ENCODE assay signal across 24 cellular contexts in genomic region chr2:27729198-27729597, GRCh38. TPM values are rescaled to one million over a fixed set of nuclear protein-coding genes. Genes with fewer than 3 reads are reported as not detected.
DNase-seq lines count a peak whose midpoint lies in the region; ATAC-seq, FAIRE-seq and TF ChIP-seq lines count a peak whose summit lies in the region.
"Had no signal": no experiment of that assay in that cellular context is flagged by ENCODE, and none has a peak within 500 bp of the region (broad histone marks: within the 10 kb centered on the region; RNA-seq: fewer than 3 reads in every experiment).

No MANE protein-coding gene starts in this region.

- H3K9me3 ChIP-seq in HepG2 (ENCODE audit: low read length) (no peaks in the 10 kb centered on the region), stomach (no peaks in the 10 kb centered on the region), tibial artery (no peaks in the 10 kb centered on the region)

- TF ChIP-seq EP300 in HepG2 (IDR thresholded peaks at IDR 0.05; ENCODE audit: low read depth in 2 of 2, low read length in 2 of 2) = no peak
- no peak for TF ChIP-seq EP300 in HepG2 (CRISPR knock-in tag; IDR thresholded peaks at IDR 0.05; ENCODE audit: borderline replicate concordance)
- no peak for TF ChIP-seq EP300 in stomach (IDR thresholded peaks at IDR 0.05)

- H3K9ac ChIP-seq in HepG2 (ENCODE audit: insufficient read depth, low read depth, low read length) = peak overlapping the region; percentile 42

- H3K36me3 Mint-ChIP-seq in activated T-cell treated with anti-CD3 and anti-CD28 coated beads, Interleukin-2, amount 50 U/mL, for 24 hours (ENCODE audit: low read depth) = no peaks in the 10 kb centered on the region
- no peaks in the 10 kb centered on the region for H3K36me3 Mint-ChIP-seq in activated T-cell treated with anti-CD3 and anti-CD28 coated beads, Interleukin-2, amount 50 U/mL, for 4 hours (ENCODE audit: insufficient read depth)
- H3K36me3 Mint-ChIP-seq: activated naive CD8-positive, alpha-beta T cell treated with anti-CD3 and anti-CD28 coated beads for 36 hours; CD14-positive monocyte had no signal

- no peak overlapping the region for H3K27ac ChIP-seq in HepG2 (ENCODE audit: extremely low read length, insufficient read depth, low read length)
- peak overlapping the region in 4 of 5 donors; percentile 26 to 81 (median 66) for H3K27ac ChIP-seq in stomach
- H3K27ac ChIP-seq in tibial artery = no peak overlapping the region
- H3K27ac ChIP-seq: brain microvascular endothelial cell had no signal

- CTCF ChIA-PET in HepG2 (lab: Yijun Ruan, JAX; ENCODE audit: low intra/inter-chr PET ratio, low total read pairs) = no interaction called here

- FAIRE-seq in HepG2 (lab: Jason Lieb, UNC) = no peak
- FAIRE-seq: endothelial cell of umbilical vein, GM12891 had no signal

- no peak overlapping the region for H3K27ac Mint-ChIP-seq in activated T-cell treated with anti-CD3 and anti-CD28 coated beads, Interleukin-2, amount 50 U/mL, for 24 hours
- H3K27ac Mint-ChIP-seq: activated B cell treated with CpG ODN at 0.5 μM for 24 hours; activated CD8-positive, alpha-beta T cell treated with anti-CD3 and anti-CD28 coated beads, Interleukin-2, amount 10 ng/mL, durations not matched to agents 7 days and 5 days; activated naive CD8-positive, alpha-beta T cell treated with anti-CD3 and anti-CD28 coated beads for 36 hours; T-helper 2 cell treated with Interferon-gamma antibody and Interleukin-4, amounts not matched to agents 5 μg/mL and 100 μg/mL, for 36 hours had no signal

- DNase-seq in activated T-cell treated with anti-CD3 and anti-CD28 coated beads, Interleukin-2, amount 50 U/mL, for 24 hours = peak; percentile 2
- DNase-seq in activated T-cell treated with anti-CD3 and anti-CD28 coated beads, Interleukin-2, amount 50 U/mL, for 4 hours = no peak
- DNase-seq in astrocyte of the cerebellum (ENCODE audit: low read depth) (peak; percentile 15), HepG2 (ENCODE audit: low spot score) (no peak), stomach (no peak), NCI-H2081 (lab: John Stamatoyannopoulos, UW) (no peak), tibial artery (no peak)
- DNase-seq: activated B cell treated with CpG ODN at 0.5 μM for 24 hours; activated CD8-positive, alpha-beta T cell treated with anti-CD3 and anti-CD28 coated beads, Interleukin-2, amount 10 ng/mL, durations not matched to agents 7 days and 5 days; activated naive CD8-positive, alpha-beta T cell treated with anti-CD3 and anti-CD28 coated beads for 36 hours; brain microvascular endothelial cell; cortex of kidney; DMS53; NCI-H1694; NCI-H226; occipital lobe; stimulated activated CD4-positive, alpha-beta T cell treated with anti-CD3 and anti-CD28 coated beads, Interleukin-1b, Interleukin-23, amount 100 ng/mL, for 48 hours; stimulated activated naive CD8-positive, alpha-beta T cell treated with anti-CD3 and anti-CD28 coated beads, Interleukin-15, Interleukin-2, amounts not matched to agents 100 U/mL and 50 U/mL, for 24 hours had no signal

- no peak for TF ChIP-seq RAD21 in HepG2 (CRISPR knock-in tag; IDR thresholded peaks at IDR 0.05)

- no peaks in the 10 kb centered on the region for H3K79me2 ChIP-seq in HepG2 (ENCODE audit: insufficient read depth, low read length)

- H3K27me3 Mint-ChIP-seq in activated T-cell treated with anti-CD3 and anti-CD28 coated beads, Interleukin-2, amount 50 U/mL, for 24 hours = no peaks in the 10 kb centered on the region
- H3K27me3 Mint-ChIP-seq in activated T-cell treated with anti-CD3 and anti-CD28 coated beads, Interleukin-2, amount 50 U/mL, for 4 hours (ENCODE audit: low read depth) = no peaks in the 10 kb centered on the region
- H3K27me3 Mint-ChIP-seq: activated B cell treated with CpG ODN at 0.5 μM for 24 hours; activated naive CD8-positive, alpha-beta T cell treated with anti-CD3 and anti-CD28 coated beads for 36 hours had no signal

- TF ChIP-seq POLR2A in HepG2 (IDR thresholded peaks at IDR 0.05; ENCODE audit: insufficient read depth in 1 of 2, low read depth in 2 of 2, low read length in 2 of 2) = no peak
- TF ChIP-seq POLR2A in stomach (IDR thresholded peaks at IDR 0.05) = no peak

- H3K36me3 ChIP-seq in HepG2 (replicated peaks in 1 of 2; ENCODE audit: control insufficient read depth in 1 of 2, insufficient read depth in 2 of 2, low read length in 2 of 2) (no peaks in the 10 kb centered on the region), stomach (no peaks in the 10 kb centered on the region), tibial artery (no peaks in the 10 kb centered on the region)
- H3K36me3 ChIP-seq: brain microvascular endothelial cell had no signal

- no peak overlapping the region for H3K4me3 ChIP-seq in astrocyte of the cerebellum (ENCODE audit: low read depth, low read length)
- H3K4me3 ChIP-seq in HepG2 (replicated peaks in 1 of 3; ENCODE audit: insufficient read depth in 1 of 3, low read depth in 2 of 3, low read length in 3 of 3) = peak overlapping the region; percentile 17 to 29 (median 19); a peak in 4 of 6 replicates
- H3K4me3 ChIP-seq in stomach = no peak overlapping the region
- no peak overlapping the region for H3K4me3 ChIP-seq in tibial artery

- in situ Hi-C loops in astrocyte of the cerebellum (cut with HindIII; ENCODE audit: low sequenced_read_pairs) (no loop called here), HepG2 (cut with HindIII; ENCODE audit: extremely low pct_ligation_motif_present, low pct_unique_long_range_greater_than_20kb) (no loop called here)

- H3K27me3 ChIP-seq in HepG2 (ENCODE audit: control insufficient read depth in 1 of 2, insufficient read depth in 2 of 2, low read length in 2 of 2) (no peaks in the 10 kb centered on the region), stomach (no peaks in the 10 kb centered on the region), tibial artery (no peaks in the 10 kb centered on the region)
- H3K27me3 ChIP-seq: brain microvascular endothelial cell had no signal

- 18% methylated on average over 4 of the region's 4 CpGs for WGBS in HepG2 (ENCODE audit: low lambda C conversion rate)
- WGBS in stomach, 5 donors = 46 to 65% (median 51%) methylated on average over 4 of the region's 4 CpGs

- H3K4me1 Mint-ChIP-seq in activated T-cell treated with anti-CD3 and anti-CD28 coated beads, Interleukin-2, amount 50 U/mL, for 24 hours (ENCODE audit: low read depth) = peaks cover 7% of the 10 kb centered on the region
- H3K4me1 Mint-ChIP-seq in activated T-cell treated with anti-CD3 and anti-CD28 coated beads, Interleukin-2, amount 50 U/mL, for 4 hours (ENCODE audit: low read depth) = peaks cover 3% of the 10 kb centered on the region

- peak overlapping the region; percentile 66 for H3K4me2 ChIP-seq in HepG2 (ENCODE audit: low read depth, low read length)

- no peaks in the 10 kb centered on the region for H4K20me1 ChIP-seq in HepG2 (ENCODE audit: insufficient read depth, low read length)

- H3K4me1 ChIP-seq in HepG2 (ENCODE audit: insufficient read depth, low read length) (peaks cover 53% of the 10 kb centered on the region), stomach (peaks cover 0 to 29% (median 12%) of the 10 kb centered on the region in 4 donors), tibial artery (peaks cover 0 to 47% (median 17%) of the 10 kb centered on the region in 4 donors)

- BruUV-seq in HepG2 (replicated peaks; lab: Mats Ljungman, UMichigan) = no TSS peak

- TF ChIP-seq CTCF in astrocyte of the cerebellum (IDR thresholded peaks at IDR 0.05; ENCODE audit: low read depth, low read length, missing control alignments) (no peak), HepG2 (CRISPR knock-in tag; IDR thresholded peaks at IDR 0.05) (no peak), stomach (IDR thresholded peaks at IDR 0.05) (no peak), tibial artery (IDR thresholded peaks at IDR 0.05) (no peak)

- intact Hi-C loops in HepG2 (cut with micrococcal nuclease; ENCODE audit: unreplicated experiment) (loop anchor here (10.0 kb wide), 1 partner anchor 166 kb away; the partner anchor contains the start of genes BABAM2 and RBKS), stomach (cut with DNase I; ENCODE audit: low total_unique reads) (no loop called here), tibial artery (cut with DNase I; ENCODE audit: low total_unique reads) (loop anchor here (10.0 kb wide), 1 partner anchor 66 kb away; no protein-coding TSS in a partner anchor)

- H3K4me3 Mint-ChIP-seq in activated T-cell treated with anti-CD3 and anti-CD28 coated beads, Interleukin-2, amount 50 U/mL, for 24 hours = no peak overlapping the region
- H3K4me3 Mint-ChIP-seq in activated T-cell treated with anti-CD3 and anti-CD28 coated beads, Interleukin-2, amount 50 U/mL, for 4 hours = no peak overlapping the region
- H3K4me3 Mint-ChIP-seq: activated B cell treated with CpG ODN at 0.5 μM for 24 hours; activated CD8-positive, alpha-beta T cell treated with anti-CD3 and anti-CD28 coated beads, Interleukin-2, amount 10 ng/mL, durations not matched to agents 7 days and 5 days; activated naive CD8-positive, alpha-beta T cell treated with anti-CD3 and anti-CD28 coated beads for 36 hours; CD14-positive monocyte; T-helper 2 cell treated with Interferon-gamma antibody and Interleukin-4, amounts not matched to agents 5 μg/mL and 100 μg/mL, for 36 hours had no signal

- no peak for ATAC-seq in activated T-cell treated with anti-CD3 and anti-CD28 coated beads, Interleukin-2, amount 50 U/mL, for 4 hours
- ATAC-seq in HepG2 (peak; percentile 59), GM21390 (IDR thresholded peaks at IDR 0.05; ENCODE audit: unreplicated experiment) (no peak)
- ATAC-seq: activated CD8-positive, alpha-beta T cell treated with anti-CD3 and anti-CD28 coated beads, Interleukin-2, amount 10 ng/mL, durations not matched to agents 7 days and 5 days; sciatic nerve; stimulated activated naive CD8-positive, alpha-beta T cell treated with anti-CD3 and anti-CD28 coated beads, Interleukin-15, Interleukin-2, amounts not matched to agents 100 U/mL and 50 U/mL, for 24 hours had no signal

- POLR2A ChIA-PET in HepG2 (lab: Yijun Ruan, JAX) = interaction anchor here (1.2 to 9.9 kb wide), 7 partner anchors 8 to 667 kb away, joined by 3 to 248 read pairs (median 5); partner anchors contain the start of genes BABAM2 and RBKS

- no peaks in the 10 kb centered on the region for H3K9me3 Mint-ChIP-seq in activated T-cell treated with anti-CD3 and anti-CD28 coated beads, Interleukin-2, amount 50 U/mL, for 24 hours
- no peaks in the 10 kb centered on the region for H3K9me3 Mint-ChIP-seq in activated T-cell treated with anti-CD3 and anti-CD28 coated beads, Interleukin-2, amount 50 U/mL, for 4 hours
- H3K9me3 Mint-ChIP-seq: activated B cell treated with CpG ODN at 0.5 μM for 24 hours had no signal

- peak overlapping the region; percentile 62 for H2AFZ ChIP-seq in HepG2 (ENCODE audit: low read length)

RNA-seq across cellular contexts. Expression of gene MRPL33, which starts 42.3 kb away (rescaled TPM):
- total RNA-seq in activated T-cell treated with anti-CD3 and anti-CD28 coated beads, Interleukin-2, amount 50 U/mL, for 4 hours = 10 to 100 TPM; 67.9 to 84.5 (median 68.4) TPM
- 218 and 227 TPM in 2 replicates for total RNA-seq in HepG2 (2016; rRNA removed; fragmentation: Illumina TruSeq; extraction: Trizol)
- 206 and 269 TPM in 2 replicates for total RNA-seq in HepG2 (2016; cell fraction: cytosol; rRNA removed; fragmentation: Illumina TruSeq; extraction: Trizol; ENCODE audit: low read depth)
- total RNA-seq in HepG2 (2016; cell fraction: insoluble cytoplasmic fraction; rRNA removed; fragmentation: Illumina TruSeq; extraction: Trizol) = 231 and 234 TPM in 2 replicates
- total RNA-seq in HepG2 (2016; cell fraction: membrane; rRNA removed; fragmentation: Illumina TruSeq; extraction: Trizol) = 210 and 239 TPM in 2 replicates
- total RNA-seq in HepG2 (2016; cell fraction: nucleus; rRNA removed; fragmentation: Illumina TruSeq; extraction: Trizol) = 93.8 and 105 TPM in 2 replicates
- 54.9 and 69.7 TPM in 2 replicates for polyA plus RNA-seq in HepG2 (2011; rRNA removed)
- 29.2 and 44.3 TPM in 2 replicates for polyA plus RNA-seq in HepG2 (2011; cell fraction: cytosol; rRNA removed)
- 19.7 and 29.3 TPM in 2 replicates for polyA plus RNA-seq in HepG2 (2011; cell fraction: nucleus; rRNA removed)
- polyA plus RNA-seq in HepG2 (2012) = 135 and 250 TPM in 2 replicates
- 238 and 374 TPM in 2 replicates for polyA plus RNA-seq in HepG2 (2016; cell fraction: cytosol; fragmentation: Illumina TruSeq; extraction: Trizol; ENCODE audit: low read depth)
- 240 and 279 TPM in 2 replicates for polyA plus RNA-seq in HepG2 (2016; cell fraction: insoluble cytoplasmic fraction; fragmentation: Illumina TruSeq; extraction: Trizol; ENCODE audit: low read depth)
- 207 and 271 TPM in 2 replicates for polyA plus RNA-seq in HepG2 (2016; cell fraction: membrane; fragmentation: Illumina TruSeq; extraction: Trizol; ENCODE audit: low read depth)
- 189 and 213 TPM in 2 replicates for polyA plus RNA-seq in HepG2 (2016; cell fraction: nucleus; fragmentation: Illumina TruSeq; extraction: Trizol; ENCODE audit: insufficient read depth, low read depth)
- polyA minus RNA-seq in HepG2 (2011; rRNA and poly(A)+ RNA removed; ENCODE audit: low replicate concordance) = 1.6 and 6.6 TPM in 2 replicates
- polyA minus RNA-seq in HepG2 (2011; cell fraction: cytosol; rRNA and poly(A)+ RNA removed) = 17.9 and 19.8 TPM in 2 replicates
- polyA minus RNA-seq in HepG2 (2011; cell fraction: nucleus; rRNA and poly(A)+ RNA removed) = 35.8 and 39.4 TPM in 2 replicates
- 100 to 1,000 TPM in 2 of 5 donors, 10 to 100 TPM in 2, 1 to 10 TPM in 1; 8.2 to 226 (median 25.5) TPM for total RNA-seq in stomach
- 100 to 1,000 TPM; 149 to 268 (median 193) TPM for polyA plus RNA-seq in stomach

Comparison
In these comparisons a context has a peak if more than half of its experiments do, and no peak if none do; other contexts are left out.
1. DNase-seq: peak in activated T-cell treated with anti-CD3 and anti-CD28 coated beads, Interleukin-2, amount 50 U/mL, for 24 hours (single experiment) and astrocyte of the cerebellum (single experiment); none in activated T-cell treated with anti-CD3 and anti-CD28 coated beads, Interleukin-2, amount 50 U/mL, for 4 hours (single experiment), HepG2 (single experiment), stomach (single experiment), NCI-H2081 (0 of 2) and tibial artery (0 of 2).
2. H3K4me3 ChIP-seq: peak in HepG2 (3 of 3); none in astrocyte of the cerebellum (single experiment), stomach (0 of 4) and tibial artery (0 of 2).
3. H3K27ac ChIP-seq: peak in stomach (4 of 5); none in HepG2 (single experiment) and tibial artery (0 of 2).